14 cellular contexts compared by ENCODE assay signal in genomic region chr17:38550661-38551060, GRCh38. TPM values are rescaled to one million over a fixed set of nuclear protein-coding genes. Genes with fewer than 3 reads are reported as not detected.
DNase-seq lines count a peak whose midpoint lies in the region; ATAC-seq and TF ChIP-seq lines count a peak whose summit lies in the region.
"Had no signal": no experiment of that assay in that cellular context is flagged by ENCODE, and none has a peak within 500 bp of the region (broad histone marks: within the 10 kb centered on the region; RNA-seq: fewer than 3 reads in every experiment).

No MANE protein-coding gene starts in this region.

- no peaks in the 10 kb centered on the region for H3K36me3 ChIP-seq in thoracic aorta
- H3K36me3 ChIP-seq: cardiac muscle cell, gastrocnemius medialis, upper lobe of left lung had no signal

- H3K4me3 ChIP-seq in cardiac fibroblast (replicated peaks in 1 of 2; ENCODE audit: low read depth in 2 of 2, low read length in 2 of 2) (no peak overlapping the region), thoracic aorta (no peak overlapping the region)
- H3K4me3 ChIP-seq: cardiac muscle cell, gastrocnemius medialis, PC-9, upper lobe of left lung had no signal

- no peak overlapping the region for H3K27ac ChIP-seq in thoracic aorta
- H3K27ac ChIP-seq: cardiac muscle cell, gastrocnemius medialis, PC-9, upper lobe of left lung had no signal

- no peaks in the 10 kb centered on the region for H3K9me3 ChIP-seq in thoracic aorta
- H3K9me3 ChIP-seq: gastrocnemius medialis, upper lobe of left lung had no signal

- no peaks in the 10 kb centered on the region for H3K4me1 ChIP-seq in thoracic aorta (ENCODE audit: control insufficient read depth in 1 of 2, low read depth in 2 of 2)
- H3K4me1 ChIP-seq: upper lobe of left lung had no signal

- ATAC-seq in thoracic aorta (ENCODE audit: insufficient number of reproducible peaks, low FRiP score, low read depth) (peak; percentile 41), HG03571 (IDR thresholded peaks at IDR 0.05; ENCODE audit: unreplicated experiment) (no peak), HG03354 (IDR thresholded peaks at IDR 0.05; ENCODE audit: poor library complexity, severe bottlenecking, unreplicated experiment) (no peak)
- ATAC-seq: gastrocnemius medialis had no signal

- TF ChIP-seq CTCF in cardiac fibroblast (IDR thresholded peaks at IDR 0.05; ENCODE audit: low read depth, low read length) (no peak), thoracic aorta (IDR thresholded peaks at IDR 0.05) (no peak)

- peak; percentile 79 for DNase-seq in HPDE6-E6E7 (ENCODE audit: extremely low spot score)
- peak; percentile 73 to 76 for DNase-seq in cardiac fibroblast (ENCODE audit: low read depth in 2 of 2)
- DNase-seq in hepatic stellate cell (ENCODE audit: low spot score) = peak; percentile 93
- peak; percentile 30 for DNase-seq in thoracic aorta (ENCODE audit: low spot score)
- no peak for DNase-seq in activated CD4-positive, alpha-beta T cell treated with anti-CD3 and anti-CD28 coated beads for 4 hours
- DNase-seq: activated T-cell treated with anti-CD3 and anti-CD28 coated beads, Interleukin-2, amount 50 U/mL, for 24 hours; DMS 273 treated with DMSO at 0.1 percent for 48 hours; gastrocnemius medialis; NCI-H2081; upper lobe of left lung had no signal

- H3K27me3 ChIP-seq in thoracic aorta (replicated peaks; ENCODE audit: insufficient read depth) = no peaks in the 10 kb centered on the region
- H3K27me3 ChIP-seq: cardiac muscle cell, upper lobe of left lung had no signal

RNA-seq across cellular contexts. Expression of gene SRCIN1, which starts 55.1 kb away (rescaled TPM):
- total RNA-seq in thoracic aorta = not detected

Comparison
In these comparisons a context has a peak if more than half of its experiments do, and no peak if none do; other contexts are left out.
1. DNase-seq: peak in HPDE6-E6E7 (single experiment), cardiac fibroblast (2 of 2), hepatic stellate cell (single experiment) and thoracic aorta (single experiment); none in activated CD4-positive, alpha-beta T cell treated with anti-CD3 and anti-CD28 coated beads for 4 hours (0 of 2).